Comparison of ENCODE assay signal across 35 cellular contexts in the genomic region with DNA sequence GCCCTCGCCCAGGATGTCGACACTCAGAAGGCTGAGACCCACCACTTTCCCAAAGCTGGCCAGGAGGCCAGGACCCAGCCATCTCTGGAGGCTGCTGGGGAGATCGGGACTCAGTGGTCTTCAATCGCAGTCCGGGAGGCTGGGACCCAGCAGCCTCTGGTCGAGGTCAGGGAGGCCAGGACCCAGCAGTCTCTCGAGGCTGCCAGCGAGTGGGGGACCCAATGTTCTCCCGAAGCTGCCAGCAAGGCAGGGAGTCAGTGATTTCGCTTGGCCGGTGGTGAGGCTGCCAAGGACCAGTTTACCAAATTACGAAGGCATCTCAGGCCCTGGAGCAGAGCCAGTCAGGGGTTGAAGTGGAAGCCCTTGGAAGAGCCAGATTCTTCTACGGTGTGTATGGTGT.
"Had no signal": no experiment of that assay in that cellular context is flagged by ENCODE, and none has a peak within 500 bp of the region (broad histone marks: within the 10 kb centered on the region; RNA-seq: fewer than 3 reads in every experiment).

No MANE protein-coding gene starts in this region.

- H3K27ac Mint-ChIP-seq: activated B cell treated with CpG ODN at 0.5 μM for 24 hours; activated CD4-positive, alpha-beta memory T cell treated with anti-CD3 and anti-CD28 coated beads for 36 hours; activated CD4-positive, alpha-beta T cell treated with anti-CD3 and anti-CD28 coated beads, Interleukin-2, amount 10 ng/mL, durations not matched to agents 24 days and 14 days; activated CD8-positive, alpha-beta T cell treated with anti-CD3 and anti-CD28 coated beads for 36 hours; activated naive CD4-positive, alpha-beta T cell treated with anti-CD3 and anti-CD28 coated beads for 36 hours; activated naive CD4-positive, alpha-beta T cell treated with anti-CD3 and anti-CD28 coated beads, Interleukin-2, amount 50 U/mL, for 72 hours; activated naive CD8-positive, alpha-beta T cell treated with anti-CD3 and anti-CD28 coated beads for 36 hours; activated T-cell treated with anti-CD3 and anti-CD28 coated beads, Interleukin-2, amount 50 U/mL, for 72 hours; activated T-helper 1 cell treated with anti-CD3 and anti-CD28 coated beads, Interleukin-12 subunit alpha, Interleukin-12 subunit beta, Interleukin-2, Interleukin-4 antibody, amounts not matched to agents 30 ng/mL and 10 ng/mL and 1 ng/mL, durations not matched to agents 14 hours and 24 hours and 36 hours; activated T-helper 17 cell treated with anti-CD3 and anti-CD28 coated beads, Interleukin-2, amount 50 U/mL, for 72 hours; T-helper 1 cell treated with Interleukin-12 subunit alpha and Interleukin-12 subunit beta and Interleukin-4 antibody, amounts not matched to agents 30 μg/mL and 1 μg/mL, for 36 hours; T-helper 2 cell treated with Interferon-gamma antibody and Interleukin-4, amounts not matched to agents 5 μg/mL and 100 μg/mL, for 36 hours had no signal

- H3K36me3 ChIP-seq: adrenal gland, brain microvascular endothelial cell, breast epithelium had no signal

- H3K27ac ChIP-seq: adrenal gland, body of pancreas, brain microvascular endothelial cell, breast epithelium, VCaP had no signal

- DNase-seq: activated B cell treated with CpG ODN at 0.5 μM for 24 hours; activated CD4-positive, alpha-beta memory T cell treated with anti-CD3 and anti-CD28 coated beads for 36 hours; activated CD4-positive, alpha-beta T cell treated with anti-CD3 and anti-CD28 coated beads for 4 hours; activated CD4-positive, alpha-beta T cell treated with anti-CD3 and anti-CD28 coated beads, Interleukin-2, amount 10 ng/mL, durations not matched to agents 24 days and 14 days; activated CD4-positive, alpha-beta T cell treated with anti-CD3 and anti-CD28 coated beads, Interleukin-2, amount 50 U/mL, for 1 hour; activated CD4-positive, alpha-beta T cell treated with anti-CD3 and anti-CD28 coated beads, Interleukin-2, amount 50 U/mL, for 4 hours; activated CD4-positive, CD25-positive, alpha-beta regulatory T cell treated with anti-CD3 and anti-CD28 coated beads, Interleukin-2, amount 50 U/mL, for 72 hours; activated CD8-positive, alpha-beta memory T cell treated with anti-CD3 and anti-CD28 coated beads, Interleukin-2, amount 50 U/mL, for 4 hours; activated CD8-positive, alpha-beta T cell treated with anti-CD3 and anti-CD28 coated beads for 36 hours; activated effector memory CD4-positive, alpha-beta T cell treated with anti-CD3 and anti-CD28 coated beads, Interleukin-2, amount 50 U/mL, for 16 hours; activated gamma-delta T cell treated with Interleukin-2 at 50 U/mL for 16 hours; activated naive CD4-positive, alpha-beta T cell treated with anti-CD3 and anti-CD28 coated beads for 36 hours; activated naive CD4-positive, alpha-beta T cell treated with anti-CD3 and anti-CD28 coated beads, Interleukin-2, amount 50 U/mL, for 16 hours; activated naive CD8-positive, alpha-beta T cell treated with anti-CD3 and anti-CD28 coated beads for 36 hours; activated T-cell treated with anti-CD3 and anti-CD28 coated beads for 4 hours; activated T-cell treated with anti-CD3 and anti-CD28 coated beads, Interleukin-2, amount 50 U/mL, for 1 hour; activated T-cell treated with anti-CD3 and anti-CD28 coated beads, Interleukin-2, amount 50 U/mL, for 4 hours; activated T-cell treated with anti-CD3 and anti-CD28 coated beads, Interleukin-2, amount 50 U/mL, for 72 hours; adrenal gland; amniotic stem cell; body of pancreas; brain microvascular endothelial cell; central memory CD4-positive, alpha-beta T cell; T-helper 1 cell; T-helper 2 cell; T-helper 9 cell had no signal

- H3K9me3 Mint-ChIP-seq: activated CD4-positive, alpha-beta memory T cell treated with anti-CD3 and anti-CD28 coated beads for 36 hours; activated CD4-positive, alpha-beta T cell treated with anti-CD3 and anti-CD28 coated beads, Interleukin-2, amount 10 ng/mL, durations not matched to agents 24 days and 14 days; activated CD8-positive, alpha-beta T cell treated with anti-CD3 and anti-CD28 coated beads for 36 hours; activated naive CD8-positive, alpha-beta T cell treated with anti-CD3 and anti-CD28 coated beads for 36 hours; activated T-helper 1 cell treated with anti-CD3 and anti-CD28 coated beads, Interleukin-12 subunit alpha, Interleukin-12 subunit beta, Interleukin-2, Interleukin-4 antibody, amounts not matched to agents 30 ng/mL and 10 ng/mL and 1 ng/mL, durations not matched to agents 14 hours and 24 hours and 36 hours; T-helper 1 cell treated with Interleukin-12 subunit alpha and Interleukin-12 subunit beta and Interleukin-4 antibody, amounts not matched to agents 30 μg/mL and 1 μg/mL, for 36 hours; T-helper 2 cell treated with Interferon-gamma antibody and Interleukin-4, amounts not matched to agents 5 μg/mL and 100 μg/mL, for 36 hours had no signal

- H3K4me1 Mint-ChIP-seq: activated B cell treated with CpG ODN at 0.5 μM for 24 hours; activated CD4-positive, alpha-beta T cell treated with anti-CD3 and anti-CD28 coated beads, Interleukin-2, amount 10 ng/mL, durations not matched to agents 24 days and 14 days; activated naive CD8-positive, alpha-beta T cell treated with anti-CD3 and anti-CD28 coated beads for 36 hours; activated T-helper 17 cell treated with anti-CD3 and anti-CD28 coated beads, Interleukin-2, amount 50 U/mL, for 72 hours had no signal

- H3K4me3 Mint-ChIP-seq: activated B cell treated with CpG ODN at 0.5 μM for 24 hours; activated CD4-positive, alpha-beta memory T cell treated with anti-CD3 and anti-CD28 coated beads for 36 hours; activated CD4-positive, alpha-beta T cell treated with anti-CD3 and anti-CD28 coated beads, Interleukin-2, amount 10 ng/mL, durations not matched to agents 24 days and 14 days; activated CD8-positive, alpha-beta T cell treated with anti-CD3 and anti-CD28 coated beads for 36 hours; activated naive CD4-positive, alpha-beta T cell treated with anti-CD3 and anti-CD28 coated beads for 36 hours; activated naive CD8-positive, alpha-beta T cell treated with anti-CD3 and anti-CD28 coated beads for 36 hours; activated T-cell treated with anti-CD3 and anti-CD28 coated beads, Interleukin-2, amount 50 U/mL, for 4 hours; activated T-cell treated with anti-CD3 and anti-CD28 coated beads, Interleukin-2, amount 50 U/mL, for 72 hours; activated T-helper 1 cell treated with anti-CD3 and anti-CD28 coated beads, Interleukin-12 subunit alpha, Interleukin-12 subunit beta, Interleukin-2, Interleukin-4 antibody, amounts not matched to agents 30 ng/mL and 10 ng/mL and 1 ng/mL, durations not matched to agents 14 hours and 24 hours and 36 hours; activated T-helper 17 cell treated with anti-CD3 and anti-CD28 coated beads, Interleukin-2, amount 50 U/mL, for 72 hours; T-helper 1 cell treated with Interleukin-12 subunit alpha and Interleukin-12 subunit beta and Interleukin-4 antibody, amounts not matched to agents 30 μg/mL and 1 μg/mL, for 36 hours; T-helper 2 cell treated with Interferon-gamma antibody and Interleukin-4, amounts not matched to agents 5 μg/mL and 100 μg/mL, for 36 hours had no signal

- H3K4me1 ChIP-seq: adrenal gland, body of pancreas, breast epithelium had no signal

- H3K27me3 ChIP-seq: adrenal gland, body of pancreas, brain microvascular endothelial cell, breast epithelium had no signal

- H3K36me3 Mint-ChIP-seq: activated CD4-positive, alpha-beta memory T cell treated with anti-CD3 and anti-CD28 coated beads for 36 hours; activated naive CD8-positive, alpha-beta T cell treated with anti-CD3 and anti-CD28 coated beads for 36 hours had no signal

- FAIRE-seq: astrocyte, TTC549 had no signal

- H3K4me3 ChIP-seq: adrenal gland, body of pancreas, breast epithelium had no signal

- H3K9me3 ChIP-seq: adrenal gland, body of pancreas had no signal

- ATAC-seq: activated CD8-positive, alpha-beta T cell treated with anti-CD3 and anti-CD28 coated beads for 36 hours; activated naive CD4-positive, alpha-beta T cell treated with anti-CD3 and anti-CD28 coated beads, Interleukin-2, amount 50 U/mL, for 72 hours; activated T-cell treated with anti-CD3 and anti-CD28 coated beads, Interleukin-2, amount 50 U/mL, for 4 hours; activated T-cell treated with anti-CD3 and anti-CD28 coated beads, Interleukin-2, amount 50 U/mL, for 72 hours; activated T-helper 17 cell treated with anti-CD3 and anti-CD28 coated beads, Interleukin-2, amount 50 U/mL, for 72 hours; body of pancreas had no signal

- H3K27me3 Mint-ChIP-seq: activated B cell treated with CpG ODN at 0.5 μM for 24 hours; activated CD4-positive, alpha-beta T cell treated with anti-CD3 and anti-CD28 coated beads, Interleukin-2, amount 10 ng/mL, durations not matched to agents 24 days and 14 days had no signal
